Comparison of ENCODE assay signal across 21 cellular contexts in the genomic region with DNA sequence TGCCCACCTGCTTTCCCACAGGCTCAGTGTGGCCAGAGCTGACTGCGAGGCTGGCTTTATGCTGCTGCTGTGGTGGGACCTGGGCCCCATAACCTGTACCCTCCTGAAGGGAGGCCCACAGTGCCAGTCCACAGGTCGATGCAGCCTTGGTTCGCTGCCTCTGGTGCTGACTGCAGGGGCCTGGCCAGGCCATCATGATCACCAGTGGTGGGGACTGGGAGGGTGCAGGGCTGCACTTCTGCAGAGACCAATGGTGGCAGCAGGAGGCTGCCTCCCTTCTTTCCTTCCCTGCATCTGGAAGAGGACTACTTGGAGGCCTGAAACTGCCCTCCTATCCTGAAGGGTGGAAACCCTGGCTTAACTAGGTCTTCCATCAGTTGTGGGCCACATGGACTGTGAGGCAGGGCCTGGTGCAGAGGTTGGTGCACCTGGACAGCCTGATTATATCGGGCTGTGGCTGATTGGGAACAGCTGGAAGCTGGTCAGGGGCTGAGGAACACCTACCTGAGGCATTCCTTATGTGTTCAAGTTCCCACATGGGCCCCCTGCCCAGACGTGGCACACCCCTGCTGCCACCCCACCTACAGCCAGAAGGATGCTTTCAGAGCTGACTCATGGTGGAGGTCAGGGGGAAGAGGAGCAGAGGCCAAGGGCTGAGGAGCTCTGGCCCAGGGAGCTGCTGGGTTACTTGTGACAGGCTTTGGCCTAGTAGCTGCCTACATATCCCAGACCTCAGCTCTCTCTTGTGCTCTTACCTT.
"Had no signal": no experiment of that assay in that cellular context is flagged by ENCODE, and none has a peak within 500 bp of the region (broad histone marks: within the 10 kb centered on the region; RNA-seq: fewer than 3 reads in every experiment).

No MANE protein-coding gene starts in this region.

- H3K4me3 Mint-ChIP-seq: activated B cell treated with CpG ODN at 0.5 μM for 24 hours; activated CD8-positive, alpha-beta T cell treated with anti-CD3 and anti-CD28 coated beads for 36 hours; activated naive CD4-positive, alpha-beta T cell treated with anti-CD3 and anti-CD28 coated beads, Interleukin-2, amount 50 U/mL, for 24 hours; effector memory CD8-positive, alpha-beta T cell; nephron; T-helper 2 cell treated with Interferon-gamma antibody and Interleukin-4, amounts not matched to agents 5 μg/mL and 100 μg/mL, for 36 hours had no signal

- H3K9me3 ChIP-seq: adrenal gland, breast epithelium, esophagus squamous epithelium, psoas muscle, thyroid gland had no signal

- H3K27me3 ChIP-seq: adrenal gland, breast epithelium, esophagus squamous epithelium, thyroid gland had no signal

- H3K27ac ChIP-seq: breast epithelium, esophagus squamous epithelium, psoas muscle, SK-N-MC, thyroid gland had no signal

- H3K4me3 ChIP-seq: adrenal gland, breast epithelium, esophagus squamous epithelium, lung, psoas muscle, SK-N-MC, thyroid gland had no signal

- H3K4me1 ChIP-seq: adrenal gland, breast epithelium, esophagus squamous epithelium, psoas muscle, thyroid gland had no signal

- ATAC-seq: activated CD8-positive, alpha-beta T cell treated with anti-CD3 and anti-CD28 coated beads for 36 hours; effector memory CD8-positive, alpha-beta T cell; left cardiac atrium; psoas muscle had no signal

- H3K27me3 Mint-ChIP-seq: activated CD8-positive, alpha-beta T cell treated with anti-CD3 and anti-CD28 coated beads for 36 hours; activated naive CD4-positive, alpha-beta T cell treated with anti-CD3 and anti-CD28 coated beads, Interleukin-2, amount 50 U/mL, for 24 hours had no signal

- H3K4me1 Mint-ChIP-seq: activated B cell treated with CpG ODN at 0.5 μM for 24 hours, nephron had no signal

- H3K9me3 Mint-ChIP-seq: activated B cell treated with CpG ODN at 0.5 μM for 24 hours; activated CD8-positive, alpha-beta T cell treated with anti-CD3 and anti-CD28 coated beads for 36 hours; activated naive CD4-positive, alpha-beta T cell treated with anti-CD3 and anti-CD28 coated beads, Interleukin-2, amount 50 U/mL, for 24 hours; effector memory CD8-positive, alpha-beta T cell; T-helper 2 cell treated with Interferon-gamma antibody and Interleukin-4, amounts not matched to agents 5 μg/mL and 100 μg/mL, for 36 hours had no signal

- H3K36me3 ChIP-seq: breast epithelium had no signal

- DNase-seq: activated B cell treated with CpG ODN at 0.5 μM for 24 hours; activated CD4-positive, alpha-beta T cell treated with anti-CD3 and anti-CD28 coated beads for 48 hours; activated CD8-positive, alpha-beta T cell treated with anti-CD3 and anti-CD28 coated beads for 36 hours; activated gamma-delta T cell; dermis blood vessel endothelial cell; effector memory CD8-positive, alpha-beta T cell; esophagus squamous epithelium; left cardiac atrium; midbrain; psoas muscle; small intestine; stimulated activated CD4-positive, alpha-beta T cell treated with anti-CD3 and anti-CD28 coated beads, Interleukin-4, amount 100 ng/mL, for 1 hour; thyroid gland had no signal

- FAIRE-seq: astrocyte, small intestine had no signal

- H3K27ac Mint-ChIP-seq: activated B cell treated with CpG ODN at 0.5 μM for 24 hours; activated CD8-positive, alpha-beta T cell treated with anti-CD3 and anti-CD28 coated beads for 36 hours; activated naive CD4-positive, alpha-beta T cell treated with anti-CD3 and anti-CD28 coated beads, Interleukin-2, amount 50 U/mL, for 24 hours; effector memory CD8-positive, alpha-beta T cell; nephron; T-helper 2 cell treated with Interferon-gamma antibody and Interleukin-4, amounts not matched to agents 5 μg/mL and 100 μg/mL, for 36 hours had no signal
